Comparison of ENCODE assay signal across 28 cellular contexts in the genomic region with DNA sequence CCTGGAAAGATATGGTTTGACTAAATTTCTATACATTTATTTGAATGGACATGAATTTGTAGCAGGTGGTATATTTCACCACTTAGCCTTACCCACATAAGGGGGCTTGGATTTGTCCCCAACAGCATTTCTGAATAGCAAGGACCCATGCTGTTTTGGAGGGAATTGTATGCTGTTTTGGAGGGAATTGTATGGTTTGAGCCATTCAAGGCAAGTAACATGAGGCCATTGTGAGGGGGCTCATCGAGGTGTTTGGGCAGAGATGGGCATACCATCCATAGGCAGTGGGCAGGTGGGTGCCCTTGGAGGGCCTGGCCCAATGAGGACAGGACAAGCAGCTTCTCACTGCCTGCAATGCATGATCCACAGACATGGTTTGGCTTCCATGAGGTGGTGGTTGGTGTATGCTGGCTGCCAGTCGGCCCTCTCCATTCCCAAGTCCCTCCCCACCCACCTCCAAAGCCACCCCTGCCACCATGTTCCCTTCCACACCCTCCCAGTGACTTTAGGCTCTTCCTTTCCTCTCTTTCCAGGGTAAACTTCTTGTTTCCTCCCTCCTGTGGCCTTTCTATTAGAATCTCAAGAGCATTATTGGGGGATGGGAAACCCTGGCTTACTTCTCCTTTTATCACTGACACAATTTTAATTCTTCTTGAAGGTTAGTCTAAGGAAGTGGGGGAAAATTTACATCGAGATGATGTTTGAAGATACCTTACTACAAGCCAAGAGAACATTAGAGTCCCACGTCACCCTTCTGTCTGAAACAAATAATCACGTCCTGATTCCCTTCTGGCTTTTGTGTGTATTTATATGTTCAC. TPM values are rescaled to one million over a fixed set of nuclear protein-coding genes. Genes with fewer than 3 reads are reported as not detected.
DNase-seq lines count a peak whose midpoint lies in the region; ATAC-seq and TF ChIP-seq lines count a peak whose summit lies in the region.
"Had no signal": no experiment of that assay in that cellular context is flagged by ENCODE, and none has a peak within 500 bp of the region (broad histone marks: within the 10 kb centered on the region; RNA-seq: fewer than 3 reads in every experiment).

No MANE protein-coding gene starts in this region.

- no peaks in the 10 kb centered on the region for H3K79me1 ChIP-seq in mesenchymal stem cell (replicated peaks; ENCODE audit: low read length, poor library complexity, severe bottlenecking)

- no peak overlapping the region for H3K4me3 ChIP-seq in mesenchymal stem cell (ENCODE audit: insufficient read depth in 1 of 2, low read depth in 1 of 2, low read length in 2 of 2)
- H3K4me3 ChIP-seq in upper lobe of right lung = no peak overlapping the region
- H3K4me3 ChIP-seq: adrenal gland, left ventricle myocardium inferior, pancreas, PC-9, testis had no signal

- no peak overlapping the region for H3K9ac ChIP-seq in mesenchymal stem cell (ENCODE audit: low read length)

- no peak overlapping the region for H2BK5ac ChIP-seq in mesenchymal stem cell (ENCODE audit: low read depth, low read length, poor library complexity, severe bottlenecking)

- no peaks in the 10 kb centered on the region for H3K9me3 ChIP-seq in mesenchymal stem cell (ENCODE audit: control insufficient read depth, low read length)
- H3K9me3 ChIP-seq in upper lobe of right lung = no peaks in the 10 kb centered on the region
- H3K9me3 ChIP-seq: adrenal gland, left ventricle myocardium inferior, pancreas, testis had no signal

- ATAC-seq in upper lobe of right lung = peak; percentile 50
- ATAC-seq: CD8-positive, alpha-beta T cell; natural killer cell treated with Interleukin-12 subunit alpha and Interleukin-12 subunit beta and Interleukin-15 and Interleukin-18, amount 100 ng/mL, for 72 hours; WTC11 had no signal

- no peak overlapping the region for H3K4me2 ChIP-seq in mesenchymal stem cell (ENCODE audit: low read length, poor library complexity, severe bottlenecking)
- H3K4me2 ChIP-seq: PC-9 had no signal

- no peak overlapping the region for H3K23ac ChIP-seq in mesenchymal stem cell (ENCODE audit: low read length in 2 of 2)

- intact Hi-C loops in upper lobe of right lung (cut with DNase I) = no loop called here

- 95% methylated on average over 4 of the region's 5 CpGs for WGBS in mesenchymal stem cell

- TF ChIP-seq CTCF in upper lobe of right lung (IDR thresholded peaks at IDR 0.05) (no peak), GM20000 (IDR thresholded peaks at IDR 0.05; ENCODE audit: extremely low read depth, missing control alignments) (no peak)

- H4K91ac ChIP-seq in mesenchymal stem cell (ENCODE audit: low read length) = peak overlapping the region; percentile 11

- H3K18ac ChIP-seq in mesenchymal stem cell (ENCODE audit: low read depth in 1 of 2, low read length in 2 of 2) = no peak overlapping the region

- no peak overlapping the region for H2AFZ ChIP-seq in mesenchymal stem cell (ENCODE audit: low read depth, low read length)
- H2AFZ ChIP-seq: PC-9 had no signal

- DNase-seq in NOMO-1 treated with DMSO at 0.1 percent for 48 hours (lab: John Stamatoyannopoulos, UW; ENCODE audit: unreplicated experiment) = peak; percentile 44
- DNase-seq in NOMO-1 treated with dmso at 0.1 percent for 144 hours (lab: John Stamatoyannopoulos, UW; ENCODE audit: unreplicated experiment) = no peak
- DNase-seq in SKM-1 (lab: John Stamatoyannopoulos, UW; ENCODE audit: unreplicated experiment) = peak; percentile 9
- DNase-seq in mesenchymal stem cell = no peak
- no peak for DNase-seq in upper lobe of right lung
- DNase-seq in GF-D8 (lab: John Stamatoyannopoulos, UW) = no peak
- no peak for DNase-seq in GM20000 (ENCODE audit: low spot score)
- DNase-seq in HPDE6-E6E7 (ENCODE audit: extremely low spot score) = no peak
- DNase-seq: 8988T; activated CD4-positive, alpha-beta T cell treated with anti-CD3 and anti-CD28 coated beads, Interleukin-2, amount 50 U/mL, for 48 hours; activated naive CD4-positive, alpha-beta T cell treated with anti-CD3 and anti-CD28 coated beads for 36 hours; adrenal gland; brain microvascular endothelial cell; CD8-positive, alpha-beta T cell; DMS 273 treated with DMSO at 0.1 percent for 48 hours; left ventricle myocardium inferior; NCI-H146; NCI-H2107; NCI-H446 treated with DMSO at 0.1 percent for 48 hours; pancreas; PC-9; SHP77; stimulated activated CD4-positive, alpha-beta T cell treated with anti-CD3 and anti-CD28 coated beads, Interleukin-4, amount 100 ng/mL, for 4 hours; stimulated activated naive CD4-positive, alpha-beta T cell; T1000; testis had no signal

- peak overlapping the region in 1 of 2 experiments; percentile 21 for H2BK12ac ChIP-seq in mesenchymal stem cell (ENCODE audit: low read length in 2 of 2)

- no peak overlapping the region for H2BK120ac ChIP-seq in mesenchymal stem cell (ENCODE audit: low read depth, low read length)

- no peak overlapping the region for H3K14ac ChIP-seq in mesenchymal stem cell (ENCODE audit: low read length in 2 of 2)

- no peak overlapping the region for H3K27ac ChIP-seq in mesenchymal stem cell (ENCODE audit: low read length, poor library complexity, severe bottlenecking)
- no peak overlapping the region for H3K27ac ChIP-seq in upper lobe of right lung
- H3K27ac ChIP-seq: adrenal gland, brain microvascular endothelial cell, left ventricle myocardium inferior, pancreas, PC-9, testis had no signal

- no peak overlapping the region for H2AK5ac ChIP-seq in mesenchymal stem cell (ENCODE audit: low read length, severe bottlenecking)

- no peak overlapping the region for H4K8ac ChIP-seq in mesenchymal stem cell (ENCODE audit: low read length)

- no peak overlapping the region for H2BK15ac ChIP-seq in mesenchymal stem cell (ENCODE audit: low read depth, poor library complexity, severe bottlenecking)

- no peaks in the 10 kb centered on the region for H3K4me1 ChIP-seq in mesenchymal stem cell (ENCODE audit: control insufficient read depth, insufficient read depth, low read depth, low read length)
- H3K4me1 ChIP-seq in upper lobe of right lung = no peaks in the 10 kb centered on the region
- H3K4me1 ChIP-seq: pancreas, testis had no signal

- no peaks in the 10 kb centered on the region for H3K27me3 ChIP-seq in mesenchymal stem cell (ENCODE audit: control insufficient read depth in 1 of 2, insufficient read depth in 1 of 2, low read length in 2 of 2)
- H3K27me3 ChIP-seq in upper lobe of right lung = no peaks in the 10 kb centered on the region
- H3K27me3 ChIP-seq: adrenal gland, brain microvascular endothelial cell, pancreas, testis had no signal

- H3K36me3 ChIP-seq in mesenchymal stem cell (ENCODE audit: control insufficient read depth in 1 of 2, insufficient read depth in 2 of 2, low read depth in 1 of 2, low read length in 2 of 2) (no peaks in the 10 kb centered on the region), upper lobe of right lung (no peaks in the 10 kb centered on the region)
- H3K36me3 ChIP-seq: adrenal gland, brain microvascular endothelial cell, left ventricle myocardium inferior, pancreas had no signal

- no peak overlapping the region for H3K4ac ChIP-seq in mesenchymal stem cell (ENCODE audit: low read depth in 1 of 2, low read length in 2 of 2)

RNA-seq across cellular contexts. Expression of gene PXDC1, which starts 13.2 kb away (rescaled TPM):
- 40.5 TPM for polyA plus RNA-seq in mesenchymal stem cell (2013, experiment 1 of 2)
- 41.6 TPM for polyA plus RNA-seq in mesenchymal stem cell (2013, experiment 2 of 2)
- total RNA-seq in upper lobe of right lung = 70.8 TPM

Comparison
In these comparisons a context has a peak if more than half of its experiments do, and no peak if none do; other contexts are left out.
1. DNase-seq: peak in NOMO-1 treated with DMSO at 0.1 percent for 48 hours (single experiment) and SKM-1 (single experiment); none in NOMO-1 treated with dmso at 0.1 percent for 144 hours (single experiment), mesenchymal stem cell (single experiment), upper lobe of right lung (single experiment), GF-D8 (single experiment), GM20000 (single experiment) and HPDE6-E6E7 (single experiment).